Comparison of ENCODE assay signal across 7 cellular contexts in the genomic region with DNA sequence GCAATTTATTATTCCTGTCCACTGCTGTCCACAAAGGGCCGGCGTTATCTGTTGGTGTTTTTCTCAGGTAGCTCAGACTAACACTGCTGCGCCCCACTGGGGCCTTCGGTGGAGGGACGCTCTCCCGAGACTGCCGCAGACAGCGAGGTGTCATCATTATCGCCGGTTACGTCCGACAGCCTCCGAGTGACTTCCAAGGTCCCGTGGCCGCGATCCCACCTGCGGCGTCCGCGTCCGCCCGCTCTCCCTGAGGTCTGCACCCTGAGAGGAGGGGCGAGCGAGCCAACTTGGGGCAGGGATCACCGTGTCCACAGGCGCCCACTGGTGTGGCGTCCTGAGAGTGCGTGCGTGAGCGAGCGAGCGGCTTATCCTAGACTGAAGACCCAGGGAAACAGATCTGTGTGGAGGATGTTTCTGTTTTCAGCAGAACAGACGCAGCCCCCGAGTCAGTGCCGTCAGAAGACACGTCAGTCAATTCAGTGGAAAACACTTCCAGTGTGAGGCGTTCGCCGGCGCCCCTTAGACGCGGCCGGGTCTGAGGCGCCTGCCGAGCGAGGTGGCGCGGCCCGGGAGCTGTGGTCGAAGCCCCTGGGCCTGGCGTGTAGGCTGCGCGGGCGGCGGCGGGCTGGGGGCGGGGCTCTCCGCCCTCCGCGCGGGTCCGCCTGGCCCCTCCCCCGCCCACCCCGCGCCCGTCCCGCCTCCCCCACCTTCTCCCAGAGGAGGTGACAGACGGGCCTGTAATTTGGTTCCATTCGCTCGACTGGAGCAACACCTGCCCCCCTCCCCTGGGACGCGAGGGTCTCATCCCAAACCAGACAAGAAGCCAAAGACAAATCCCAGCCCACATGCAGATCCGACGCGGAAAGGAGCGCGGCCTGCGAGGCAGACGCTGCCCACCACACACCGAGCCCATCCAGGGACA. TPM values are rescaled to one million over a fixed set of nuclear protein-coding genes. Genes with fewer than 3 reads are reported as not detected.
A peak's percentile ranks its signal among the peaks of the same experiment; 100 is the strongest.
DNase-seq lines count a peak whose midpoint lies in the region; ATAC-seq and TF ChIP-seq lines count a peak whose summit lies in the region.

No MANE protein-coding gene starts in this region.

- TF ChIP-seq CTCF in activated B cell treated with CpG ODN at 0.5 μM for 24 hours (IDR thresholded peaks at IDR 0.05) (no peak), omental fat pad (IDR thresholded peaks at IDR 0.05) (no peak)

- no peaks in the 10 kb centered on the region for H3K9me3 ChIP-seq in HUES64 (ENCODE audit: insufficient read depth, low read depth, low read length)

- ATAC-seq in activated B cell treated with CpG ODN at 0.5 μM for 24 hours (ENCODE audit: low read depth), result no peak
- ATAC-seq in omental fat pad (ENCODE audit: low FRiP score), result peak; percentile 60
- no peak for ATAC-seq in GM19455 (IDR thresholded peaks at IDR 0.05; ENCODE audit: unreplicated experiment)

- CTCF ChIA-PET in activated B cell treated with CpG ODN at 0.5 μM for 24 hours (lab: Charles Lee), result no interaction called here

- WGBS in HUES64, result 3% methylated on average over 64 of the region's 80 CpGs

- H3K36me3 ChIP-seq in HUES64 (ENCODE audit: insufficient read depth, low read length), result no peaks in the 10 kb centered on the region

- H3K9me3 Mint-ChIP-seq in activated B cell treated with CpG ODN at 0.5 μM for 24 hours, result no peaks in the 10 kb centered on the region

- peak overlapping the region; percentile 24 for H3K4me3 Mint-ChIP-seq in activated B cell treated with CpG ODN at 0.5 μM for 24 hours

- peak overlapping the region; percentile 43 for H3K9ac ChIP-seq in HUES64 (ENCODE audit: low read depth, low read length)

- DNase-seq in activated B cell treated with CpG ODN at 0.5 μM for 24 hours (no peak), globus pallidus (ENCODE audit: low spot score) (peak; percentile 29), omental fat pad (ENCODE audit: low spot score) (no peak), NCI-H82 (lab: John Stamatoyannopoulos, UW) (no peak)
- no peak for DNase-seq in stimulated activated naive CD4-positive, alpha-beta T cell treated with Interleukin-2 at 50 U/mL for 16 hours (lab: John Stamatoyannopoulos, UW)

- no peak overlapping the region for H3K27ac Mint-ChIP-seq in activated B cell treated with CpG ODN at 0.5 μM for 24 hours

- POLR2A ChIA-PET in activated B cell treated with CpG ODN at 0.5 μM for 24 hours (lab: Charles Lee), result interaction anchor here (0.6 kb wide), 1 partner anchor 161 kb away, joined by 4 read pairs; no protein-coding TSS in a partner anchor

- no peaks in the 10 kb centered on the region for H3K36me3 Mint-ChIP-seq in activated B cell treated with CpG ODN at 0.5 μM for 24 hours (ENCODE audit: low read depth)

- intact Hi-C loops in activated B cell treated with CpG ODN at 0.5 μM for 24 hours (cut with micrococcal nuclease), result no loop called here

- no peak overlapping the region for H3K27ac ChIP-seq in HUES64 (ENCODE audit: low read depth, low read length)

- peaks cover 17% of the 10 kb centered on the region for H3K4me1 ChIP-seq in HUES64 (ENCODE audit: insufficient read depth, low read length)

- peaks cover 36% of the 10 kb centered on the region for H3K27me3 ChIP-seq in HUES64 (ENCODE audit: insufficient read depth, low read length)

- peaks cover 9% of the 10 kb centered on the region for H3K4me1 Mint-ChIP-seq in activated B cell treated with CpG ODN at 0.5 μM for 24 hours

- H3K27me3 Mint-ChIP-seq in activated B cell treated with CpG ODN at 0.5 μM for 24 hours, result peaks cover 51% of the 10 kb centered on the region

- peak overlapping the region; percentile 69 for H3K4me3 ChIP-seq in HUES64 (ENCODE audit: low read length)

RNA-seq across cellular contexts. Expression of a gene that starts 12.6 kb away (rescaled TPM):
- polyA plus RNA-seq in HUES64 (2013, experiment 1 of 2), result 1.3 TPM
- polyA plus RNA-seq in HUES64 (2013, experiment 2 of 2), result 1.8 TPM
- total RNA-seq in activated B cell treated with CpG ODN at 0.5 μM for 24 hours (not detected in 2 replicates), omental fat pad (not detected)

RNA-seq across cellular contexts. Expression of a gene that starts 59.8 kb away (rescaled TPM):
- polyA plus RNA-seq in HUES64 (2013, experiment 1 of 2), result not detected
- polyA plus RNA-seq in HUES64 (2013, experiment 2 of 2), result 0.13 TPM
- total RNA-seq in activated B cell treated with CpG ODN at 0.5 μM for 24 hours (not detected in 2 replicates), omental fat pad (10 to 100 TPM in 1 of 4 donors, 1 to 10 TPM in 3; 1.9 to 10.9 (median 2.3) TPM)
